Comparison of ENCODE assay signal across 25 cellular contexts in genomic region chr3:159741281-159741680, GRCh38.
A peak's percentile ranks its signal among the peaks of the same experiment; 100 is the strongest.
DNase-seq lines count a peak whose midpoint lies in the region; ATAC-seq, FAIRE-seq and TF ChIP-seq lines count a peak whose summit lies in the region.
"Had no signal": no experiment of that assay in that cellular context is flagged by ENCODE, and none has a peak within 500 bp of the region (broad histone marks: within the 10 kb centered on the region; RNA-seq: fewer than 3 reads in every experiment).

No MANE protein-coding gene starts in this region.

- no peak for TF ChIP-seq EP300 in HepG2 (IDR thresholded peaks at IDR 0.05; ENCODE audit: low read depth in 2 of 2, low read length in 2 of 2)
- no peak for TF ChIP-seq EP300 in HepG2 (CRISPR knock-in tag; IDR thresholded peaks at IDR 0.05; ENCODE audit: borderline replicate concordance)
- no peak for TF ChIP-seq EP300 in H1 (IDR thresholded peaks at IDR 0.05; ENCODE audit: borderline replicate concordance in 1 of 2, low read depth in 2 of 2, low read length in 2 of 2)

- H2AK5ac ChIP-seq in H1 (ENCODE audit: low read depth, low read length) (no peak overlapping the region), trophoblast cell (ENCODE audit: low read length) (no peak overlapping the region)

- ATAC-seq in HepG2 (no peak), right lobe of liver (no peak)
- ATAC-seq: GM12878 had no signal

- H2BK5ac ChIP-seq in H1 (ENCODE audit: low read depth, low read length) (no peak overlapping the region), trophoblast cell (ENCODE audit: low read depth, low read length, poor library complexity) (no peak overlapping the region)

- intact Hi-C loops in HepG2 (cut with micrococcal nuclease; ENCODE audit: unreplicated experiment) (loop anchor here (10.0 kb wide), 1 partner anchor 64 kb away; no protein-coding TSS in a partner anchor), right lobe of liver (cut with DNase I) (no loop called here)

- TF ChIP-seq CTCF in HepG2 (CRISPR knock-in tag; IDR thresholded peaks at IDR 0.05): no peak
- no peak for TF ChIP-seq CTCF in right lobe of liver (IDR thresholded peaks at IDR 0.05)
- TF ChIP-seq CTCF in MM.1S (IDR thresholded peaks at IDR 0.05; ENCODE audit: low read length): no peak
- no peak for TF ChIP-seq CTCF in H1 (IDR thresholded peaks at IDR 0.05; ENCODE audit: control extremely low read depth in 1 of 3, insufficient read depth in 1 of 3, low read depth in 1 of 3, low read length in 3 of 3)

- no peaks in the 10 kb centered on the region for H3K9me2 ChIP-seq in MM.1S (replicated peaks; ENCODE audit: insufficient read depth, low read length)

- DNase-seq in HepG2 (ENCODE audit: low spot score): no peak
- DNase-seq in right lobe of liver: no peak
- DNase-seq in MM.1S: peak; percentile 3
- DNase-seq in H1 (ENCODE audit: low read depth in 1 of 2, low spot score in 2 of 2): no peak
- DNase-seq in activated CD4-positive, CD25-positive, alpha-beta regulatory T cell (lab: John Stamatoyannopoulos, UW): no peak
- no peak for DNase-seq in trophoblast cell
- DNase-seq: ACHN; BE2C; C1 segment of cervical spinal cord; CD4-positive, alpha-beta memory T cell; CD4-positive, CD25-positive, alpha-beta regulatory T cell; CD8-positive, alpha-beta memory T cell; COR-L47; DMS 273 treated with DMSO at 0.1 percent for 48 hours; DMS153; DMS53; DMS79; DND-41; EL; GDM1 had no signal

- H3K4me3 ChIP-seq in HepG2 (replicated peaks in 1 of 3; ENCODE audit: insufficient read depth in 1 of 3, low read depth in 2 of 3, low read length in 3 of 3) (no peak overlapping the region), right lobe of liver (no peak overlapping the region), MM.1S (ENCODE audit: low read length) (no peak overlapping the region), H1 (ENCODE audit: extremely low read depth in 1 of 4, insufficient read depth in 2 of 4, low read depth in 3 of 4, low read length in 4 of 4) (no peak overlapping the region), trophoblast cell (ENCODE audit: low read depth, low read length) (no peak overlapping the region)
- H3K4me3 ChIP-seq: BLaER1, GM12878 had no signal

- no peak overlapping the region for H2BK120ac ChIP-seq in H1 (replicated peaks; ENCODE audit: low read depth, low read length)
- no peak overlapping the region for H2BK120ac ChIP-seq in trophoblast cell (ENCODE audit: insufficient read depth, low read length, poor library complexity)

- no peaks in the 10 kb centered on the region for H3F3A ChIP-seq in MM.1S (ENCODE audit: insufficient read depth, low read length)

- no peaks in the 10 kb centered on the region for H3K36me3 ChIP-seq in HepG2 (replicated peaks in 1 of 2; ENCODE audit: control insufficient read depth in 1 of 2, insufficient read depth in 2 of 2, low read length in 2 of 2)
- H3K36me3 ChIP-seq in right lobe of liver: no peaks in the 10 kb centered on the region
- H3K36me3 ChIP-seq in MM.1S (replicated peaks; ENCODE audit: insufficient read depth, low read length): no peaks in the 10 kb centered on the region
- H3K36me3 ChIP-seq in H1 (ENCODE audit: control insufficient read depth in 2 of 4, insufficient read depth in 4 of 4, low read length in 3 of 4): no peaks in the 10 kb centered on the region
- peaks cover 0 to 1% of the 10 kb centered on the region in 2 experiments for H3K36me3 ChIP-seq in trophoblast cell (ENCODE audit: control insufficient read depth in 1 of 2, insufficient read depth in 2 of 2, low read length in 2 of 2)
- H3K36me3 ChIP-seq: BE2C, BLaER1 had no signal

- POLR2A ChIA-PET in HepG2 (lab: Yijun Ruan, JAX): no interaction called here
- POLR2A ChIA-PET in H1 (lab: Charles Lee; ENCODE audit: partially characterized antibody): interaction anchor here (0.8 to 1.6 kb wide), 2 partner anchors 9 to 23 kb away, joined by 4 to 7 read pairs; no protein-coding TSS in a partner anchor

- H4K8ac ChIP-seq in H1 (ENCODE audit: extremely low read depth, insufficient read depth, low read length) (no peak overlapping the region), trophoblast cell (ENCODE audit: low read depth, low read length) (no peak overlapping the region)

- no peak overlapping the region for H2BK15ac ChIP-seq in H1 (ENCODE audit: low read length)

- H4K5ac ChIP-seq in H1 (ENCODE audit: insufficient read length, low read depth, low read length): no peak overlapping the region

- peaks cover 8% of the 10 kb centered on the region; the same call in 1 of the 2 replicates for H3K4me1 ChIP-seq in HepG2 (ENCODE audit: insufficient read depth, low read length)
- H3K4me1 ChIP-seq in right lobe of liver: peaks cover 0 to 17% (median 2%) of the 10 kb centered on the region in 4 donors
- no peaks in the 10 kb centered on the region for H3K4me1 ChIP-seq in MM.1S (ENCODE audit: low read length)
- peaks cover 0 to 2% (median 0%) of the 10 kb centered on the region in 4 experiments; a peak in 1 of 7 replicates for H3K4me1 ChIP-seq in H1 (replicated peaks in 1 of 4; ENCODE audit: control insufficient read depth in 3 of 4, insufficient read depth in 4 of 4, low read length in 3 of 4)
- peaks cover 4 to 5% of the 10 kb centered on the region in 2 experiments for H3K4me1 ChIP-seq in trophoblast cell (ENCODE audit: control insufficient read depth in 1 of 2, insufficient read depth in 2 of 2, low read length in 2 of 2)
- H3K4me1 ChIP-seq: BE2C, BLaER1 had no signal

- H3K4ac ChIP-seq in H1 (replicated peaks; ENCODE audit: insufficient read length, low read depth, low read length) (no peak overlapping the region), trophoblast cell (ENCODE audit: low read depth, low read length) (no peak overlapping the region)

- H3K18ac ChIP-seq in H1 (ENCODE audit: extremely low read depth, low read length) (no peak overlapping the region), trophoblast cell (ENCODE audit: low read length) (no peak overlapping the region)

- H3K27ac ChIP-seq in HepG2 (ENCODE audit: extremely low read length, insufficient read depth, low read length): no peak overlapping the region
- H3K27ac ChIP-seq in right lobe of liver: no peak overlapping the region
- H3K27ac ChIP-seq in MM.1S (ENCODE audit: low read length): no peak overlapping the region
- H3K27ac ChIP-seq in H1 (ENCODE audit: low read depth, low read length): no peak overlapping the region
- H3K27ac ChIP-seq in trophoblast cell (ENCODE audit: low read depth, low read length): no peak overlapping the region
- H3K27ac ChIP-seq: 22Rv1, BLaER1 had no signal

- no peak overlapping the region for H3K23ac ChIP-seq in H1 (ENCODE audit: insufficient read length)
- no peak overlapping the region for H3K23ac ChIP-seq in trophoblast cell (ENCODE audit: low read length)

- FAIRE-seq in HepG2 (lab: Jason Lieb, UNC) (no peak), H1 (lab: Jason Lieb, UNC) (no peak)
- FAIRE-seq: GM12878, GM12892, GM18507 had no signal

- H4K91ac ChIP-seq in H1 (replicated peaks; ENCODE audit: insufficient read length, low read length) (no peak overlapping the region), trophoblast cell (ENCODE audit: low read depth, low read length) (no peak overlapping the region)

- in situ Hi-C loops in HepG2 (cut with HindIII; ENCODE audit: extremely low pct_ligation_motif_present, low pct_unique_long_range_greater_than_20kb): no loop called here

- no peak overlapping the region for H2BK20ac ChIP-seq in H1 (ENCODE audit: low read length)

- no peaks in the 10 kb centered on the region for H3K9me3 ChIP-seq in HepG2 (ENCODE audit: low read length)
- no peaks in the 10 kb centered on the region for H3K9me3 ChIP-seq in right lobe of liver
- no peaks in the 10 kb centered on the region for H3K9me3 ChIP-seq in MM.1S (replicated peaks; ENCODE audit: insufficient read depth, low read length)
- no peaks in the 10 kb centered on the region for H3K9me3 ChIP-seq in H1 (ENCODE audit: insufficient read depth in 2 of 2, low read depth in 1 of 2, low read length in 1 of 2)
- no peaks in the 10 kb centered on the region for H3K9me3 ChIP-seq in trophoblast cell (ENCODE audit: insufficient read depth, low read depth, low read length)
- H3K9me3 ChIP-seq: BE2C, BLaER1 had no signal

- H2AFZ ChIP-seq in HepG2 (ENCODE audit: low read length) (no peak overlapping the region), MM.1S (ENCODE audit: low read length) (no peak overlapping the region), H1 (ENCODE audit: low read length) (no peak overlapping the region), trophoblast cell (ENCODE audit: insufficient read depth, low read length, poor library complexity) (no peak overlapping the region)

- H4K20me1 ChIP-seq in HepG2 (ENCODE audit: insufficient read depth, low read length) (no peaks in the 10 kb centered on the region), MM.1S (ENCODE audit: insufficient read depth, low read length) (no peaks in the 10 kb centered on the region), H1 (replicated peaks in 1 of 2; ENCODE audit: control insufficient read depth in 1 of 2, insufficient read depth in 2 of 2, low read length in 2 of 2) (no peaks in the 10 kb centered on the region)
- H4K20me1 ChIP-seq: BLaER1 had no signal

- H3K9ac ChIP-seq in HepG2 (ENCODE audit: insufficient read depth, low read depth, low read length) (no peak overlapping the region), MM.1S (ENCODE audit: low read length) (no peak overlapping the region), H1 (replicated peaks in 1 of 4; ENCODE audit: extremely low read depth in 1 of 4, low read depth in 3 of 4, low read length in 3 of 4) (no peak overlapping the region), trophoblast cell (ENCODE audit: low read length) (no peak overlapping the region)
- H3K9ac ChIP-seq: BLaER1 had no signal

- BruUV-seq in HepG2 (replicated peaks; lab: Mats Ljungman, UMichigan): no TSS peak

- H3K4me2 ChIP-seq in HepG2 (ENCODE audit: low read depth, low read length) (no peak overlapping the region), MM.1S (ENCODE audit: low read depth, low read length) (no peak overlapping the region), H1 (ENCODE audit: insufficient read depth in 1 of 2, low read depth in 2 of 2, low read length in 2 of 2) (no peak overlapping the region), trophoblast cell (ENCODE audit: low read length) (no peak overlapping the region)
- H3K4me2 ChIP-seq: BLaER1 had no signal

- no peak overlapping the region for H2BK12ac ChIP-seq in H1 (ENCODE audit: low read depth, low read length)
- H2BK12ac ChIP-seq in trophoblast cell (ENCODE audit: low read length): no peak overlapping the region

- no peak overlapping the region for H3K56ac ChIP-seq in H1 (replicated peaks; ENCODE audit: insufficient read length, low read depth, low read length)

- no peak overlapping the region for H4K12ac ChIP-seq in trophoblast cell (ENCODE audit: low read depth, low read length)

- H3K14ac ChIP-seq in H1 (ENCODE audit: insufficient read length) (no peak overlapping the region), trophoblast cell (ENCODE audit: low read length) (no peak overlapping the region)

- no peaks in the 10 kb centered on the region; a peak in 1 of 5 replicates for H3K27me3 ChIP-seq in HepG2 (ENCODE audit: control insufficient read depth in 1 of 2, insufficient read depth in 2 of 2, low read length in 2 of 2)
- no peaks in the 10 kb centered on the region for H3K27me3 ChIP-seq in right lobe of liver
- no peaks in the 10 kb centered on the region for H3K27me3 ChIP-seq in MM.1S (replicated peaks; ENCODE audit: insufficient read depth, low read length)
- H3K27me3 ChIP-seq in H1 (replicated peaks in 1 of 4; ENCODE audit: control insufficient read depth in 3 of 4, extremely low read depth in 1 of 4, insufficient read depth in 3 of 4, low read length in 3 of 4): no peaks in the 10 kb centered on the region
- H3K27me3 ChIP-seq in trophoblast cell (ENCODE audit: insufficient read depth, low read length): no peaks in the 10 kb centered on the region
- H3K27me3 ChIP-seq: BE2C, BLaER1 had no signal

- CTCF ChIA-PET in HepG2 (lab: Yijun Ruan, JAX; ENCODE audit: low intra/inter-chr PET ratio, low total read pairs) (no interaction called here), H1 (lab: Charles Lee; ENCODE audit: partially characterized antibody) (interaction anchor here (1.2 to 1.6 kb wide), 5 partner anchors 12 to 265 kb away, joined by 3 to 6 read pairs (median 5); no protein-coding TSS in a partner anchor)

- H3K79me2 ChIP-seq in HepG2 (ENCODE audit: insufficient read depth, low read length) (no peaks in the 10 kb centered on the region), MM.1S (ENCODE audit: low read length) (no peaks in the 10 kb centered on the region), H1 (ENCODE audit: control insufficient read depth in 1 of 2, insufficient read depth in 2 of 2, low read length in 2 of 2) (no peaks in the 10 kb centered on the region), trophoblast cell (ENCODE audit: control insufficient read depth, insufficient read depth, low read length, poor library complexity) (no peaks in the 10 kb centered on the region)

- H3K79me1 ChIP-seq in H1 (ENCODE audit: low read depth, low read length) (no peaks in the 10 kb centered on the region), trophoblast cell (ENCODE audit: low read length) (no peaks in the 10 kb centered on the region)

- H3K23me2 ChIP-seq in H1 (ENCODE audit: low read depth, low read length): no peaks in the 10 kb centered on the region

- 17% methylated on average over 1 of the region's 1 CpG for whole genome bisulfite sequencing in HepG2 (ENCODE audit: low lambda C conversion rate)
- 91% methylated on average over 1 of the region's 1 CpG for WGBS in right lobe of liver (ENCODE audit: insufficient coverage, low coverage, low lambda C conversion rate, missing lambda C conversion rate)
- 100% methylated on average over 1 of the region's 1 CpG; no CpG with 5 or more reads in 1 of the 2 experiments for WGBS in H1 (ENCODE audit: extremely low coverage in 1 of 2, insufficient coverage in 1 of 2, insufficient read length in 1 of 2, insufficient replicate concordance in 2 of 2, low coverage in 1 of 2, low lambda C conversion rate in 2 of 2, missing lambda C conversion rate in 1 of 2), 2 experiments
- no CpG with 5 or more reads among the region's 1 CpG for whole genome bisulfite sequencing in trophoblast cell (ENCODE audit: extremely low coverage, insufficient coverage, insufficient read length)

- TF ChIP-seq POLR2A in HepG2 (IDR thresholded peaks at IDR 0.05; ENCODE audit: insufficient read depth in 1 of 2, low read depth in 2 of 2, low read length in 2 of 2) (no peak), right lobe of liver (IDR thresholded peaks at IDR 0.05) (no peak), H1 (IDR thresholded peaks at IDR 0.05; ENCODE audit: control extremely low read depth in 1 of 2, low read depth in 2 of 2, low read length in 2 of 2) (no peak)

- no peak for TF ChIP-seq RAD21 in HepG2 (CRISPR knock-in tag; IDR thresholded peaks at IDR 0.05)
- TF ChIP-seq RAD21 in H1 (IDR thresholded peaks at IDR 0.05 in 1 of 2, conservative IDR thresholded peaks at IDR 0.05 in 1 of 2; ENCODE audit: low read depth in 2 of 2, low read length in 2 of 2): no peak

Comparison
In these comparisons a context has a peak if more than half of its experiments do, and no peak if none do; other contexts are left out.
1. Of the 41 proteins assayed by ChIP-seq in both HepG2 and H1: peak only in HepG2: none; only in H1: none; in both: MAFK; in neither: 40.